In the genomic region with DNA sequence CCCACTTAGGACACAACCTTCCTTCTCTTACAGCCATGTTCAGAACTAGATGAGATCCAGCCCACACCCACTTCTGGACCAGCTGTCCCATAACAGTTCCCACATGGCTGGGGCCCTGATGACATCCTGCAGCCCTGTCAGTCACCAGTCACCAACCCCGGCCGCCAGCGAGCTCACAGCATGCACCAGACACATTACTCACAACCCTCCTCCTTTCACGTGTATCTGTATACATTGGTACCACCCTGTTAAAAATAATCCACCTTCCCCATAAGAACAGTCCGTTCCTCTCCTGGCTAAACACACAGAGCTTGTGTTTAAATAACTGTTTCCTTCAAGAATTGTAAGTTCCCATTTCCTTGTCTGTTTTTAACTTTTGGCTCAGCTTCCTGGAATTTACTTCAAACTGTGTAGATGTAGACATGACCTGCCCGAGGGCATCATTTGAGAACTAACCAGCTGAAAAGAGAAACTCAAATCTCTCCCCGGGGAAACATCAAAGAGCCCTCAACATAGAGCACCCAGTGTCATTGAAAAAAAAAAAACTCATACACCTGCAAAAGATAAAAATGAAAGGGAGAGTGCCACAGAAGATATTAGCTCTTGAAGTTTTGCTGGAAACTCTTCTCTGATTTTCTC, we compare ENCODE assay signal across 15 cellular contexts. TPM values are rescaled to one million over a fixed set of nuclear protein-coding genes. Genes with fewer than 3 reads are reported as not detected.
A peak's percentile ranks its signal among the peaks of the same experiment; 100 is the strongest.
DNase-seq lines count a peak whose midpoint lies in the region; ATAC-seq, FAIRE-seq and TF ChIP-seq lines count a peak whose summit lies in the region.
"Had no signal": no experiment of that assay in that cellular context is flagged by ENCODE, and none has a peak within 500 bp of the region (broad histone marks: within the 10 kb centered on the region; RNA-seq: fewer than 3 reads in every experiment).

No MANE protein-coding gene starts in this region.

- TF ChIP-seq CTCF in osteocyte (IDR thresholded peaks at IDR 0.05), result no peak

- ATAC-seq in activated CD4-positive, alpha-beta T cell treated with anti-CD3 and anti-CD28 coated beads for 36 hours, result peak; percentile 92

- in situ Hi-C loops in SK-MEL-5 (cut with HindIII; ENCODE audit: low pct_unique_long_range_greater_than_20kb, low sequenced_read_pairs), result no loop called here

- no peaks in the 10 kb centered on the region for H3K27me3 Mint-ChIP-seq in activated CD4-positive, alpha-beta T cell treated with anti-CD3 and anti-CD28 coated beads for 36 hours
- H3K27me3 Mint-ChIP-seq in osteocyte (ENCODE audit: unreplicated experiment), result peaks cover 11% of the 10 kb centered on the region

- peak overlapping the region; percentile 45 for H3K27ac Mint-ChIP-seq in activated CD4-positive, alpha-beta T cell treated with anti-CD3 and anti-CD28 coated beads for 36 hours
- H3K27ac Mint-ChIP-seq in osteocyte (ENCODE audit: unreplicated experiment), result no peak overlapping the region

- POLR2A ChIA-PET in activated CD4-positive, alpha-beta T cell treated with anti-CD3 and anti-CD28 coated beads for 36 hours (lab: Charles Lee), result interaction anchor here (0.7 kb wide), 1 partner anchor 16 kb away, joined by 9 read pairs; no protein-coding TSS in a partner anchor

- no peaks in the 10 kb centered on the region for H3K36me3 Mint-ChIP-seq in activated CD4-positive, alpha-beta T cell treated with anti-CD3 and anti-CD28 coated beads for 36 hours (ENCODE audit: low read depth)
- H3K36me3 Mint-ChIP-seq in osteocyte (ENCODE audit: unreplicated experiment), result no peaks in the 10 kb centered on the region

- peaks cover 15% of the 10 kb centered on the region for H3K4me1 Mint-ChIP-seq in activated CD4-positive, alpha-beta T cell treated with anti-CD3 and anti-CD28 coated beads for 36 hours
- peaks cover 10% of the 10 kb centered on the region for H3K4me1 Mint-ChIP-seq in osteocyte (ENCODE audit: unreplicated experiment)

- intact Hi-C loops in activated CD4-positive, alpha-beta T cell treated with anti-CD3 and anti-CD28 coated beads for 36 hours (cut with DNase I, micrococcal nuclease), result no loop called here

- H3K9me3 Mint-ChIP-seq in activated CD4-positive, alpha-beta T cell treated with anti-CD3 and anti-CD28 coated beads for 36 hours (ENCODE audit: low read depth), result no peaks in the 10 kb centered on the region
- H3K9me3 Mint-ChIP-seq in osteocyte (ENCODE audit: unreplicated experiment), result no peaks in the 10 kb centered on the region

- peak; percentile 65 for DNase-seq in activated CD4-positive, alpha-beta T cell treated with anti-CD3 and anti-CD28 coated beads for 36 hours
- DNase-seq in activated CD4-positive, alpha-beta T cell treated with anti-CD3 and anti-CD28 coated beads for 1 hour, result no peak
- DNase-seq in SK-MEL-5 (ENCODE audit: low read depth, low spot score), result peak; percentile 30
- peak; percentile 13 for DNase-seq in central memory CD4-positive, alpha-beta T cell
- DNase-seq in stimulated activated CD8-positive, alpha-beta memory T cell treated with anti-CD3 and anti-CD28 coated beads, Interleukin-4, amount 100 ng/mL, for 48 hours, result peak; percentile 37
- no peak for DNase-seq in GM12892 (ENCODE audit: insufficient read length)
- no peak for DNase-seq in ecto neural progenitor cell (ENCODE audit: low spot score)
- DNase-seq in osteocyte (ENCODE audit: extremely low spot score, unreplicated experiment), result no peak
- DNase-seq: cerebellar nuclear complex, esophagus squamous epithelium, Karpas-422, NCI-H2081, posterior cingulate gyrus had no signal

- no peak for TF ChIP-seq POLR2A in GM12892 (IDR thresholded peaks at IDR 0.05; ENCODE audit: low read depth, low read length)

- no peak overlapping the region for H3K4me3 Mint-ChIP-seq in activated CD4-positive, alpha-beta T cell treated with anti-CD3 and anti-CD28 coated beads for 36 hours
- H3K4me3 Mint-ChIP-seq in osteocyte (ENCODE audit: unreplicated experiment), result no peak overlapping the region

- FAIRE-seq in GM12892 (lab: Jason Lieb, UNC), result no peak
- FAIRE-seq: RCC 7860 had no signal

- CTCF ChIA-PET in activated CD4-positive, alpha-beta T cell treated with anti-CD3 and anti-CD28 coated beads for 36 hours (lab: Charles Lee), result interaction anchor here (0.6 to 1.3 kb wide), 3 partner anchors 14 to 763 kb away, joined by 3 to 4 read pairs (median 3); no protein-coding TSS in a partner anchor

RNA-seq across cellular contexts. Expression of a gene that starts 26.0 kb away (rescaled TPM):
- total RNA-seq in activated CD4-positive, alpha-beta T cell treated with anti-CD3 and anti-CD28 coated beads for 36 hours, result not detected
- total RNA-seq in SK-MEL-5 (2014; rRNA removed; shearing (Covaris generic)), result not detected in 2 replicates
- not detected in 2 replicates for polyA plus RNA-seq in SK-MEL-5 (2015; cell fraction: cytosol; rRNA removed)
- not detected in 2 replicates for polyA plus RNA-seq in SK-MEL-5 (2015; cell fraction: nucleus; rRNA removed)
- polyA plus RNA-seq in GM12892 (2012; ENCODE audit: missing spikeins), result not detected
- total RNA-seq in osteocyte, result not detected in 2 replicates
- total RNA-seq: esophagus squamous epithelium, mesenteric fat pad had no signal

Comparison
In these comparisons a context has a peak if more than half of its experiments do, and no peak if none do; other contexts are left out.
1. DNase-seq: peak in activated CD4-positive, alpha-beta T cell treated with anti-CD3 and anti-CD28 coated beads for 36 hours (single experiment), SK-MEL-5 (single experiment), central memory CD4-positive, alpha-beta T cell (single experiment) and stimulated activated CD8-positive, alpha-beta memory T cell treated with anti-CD3 and anti-CD28 coated beads, Interleukin-4, amount 100 ng/mL, for 48 hours (single experiment); none in activated CD4-positive, alpha-beta T cell treated with anti-CD3 and anti-CD28 coated beads for 1 hour (single experiment), GM12892 (single experiment), ecto neural progenitor cell (single experiment) and osteocyte (single experiment).